ENCODE assay signal across 11 cellular contexts in the genomic region with DNA sequence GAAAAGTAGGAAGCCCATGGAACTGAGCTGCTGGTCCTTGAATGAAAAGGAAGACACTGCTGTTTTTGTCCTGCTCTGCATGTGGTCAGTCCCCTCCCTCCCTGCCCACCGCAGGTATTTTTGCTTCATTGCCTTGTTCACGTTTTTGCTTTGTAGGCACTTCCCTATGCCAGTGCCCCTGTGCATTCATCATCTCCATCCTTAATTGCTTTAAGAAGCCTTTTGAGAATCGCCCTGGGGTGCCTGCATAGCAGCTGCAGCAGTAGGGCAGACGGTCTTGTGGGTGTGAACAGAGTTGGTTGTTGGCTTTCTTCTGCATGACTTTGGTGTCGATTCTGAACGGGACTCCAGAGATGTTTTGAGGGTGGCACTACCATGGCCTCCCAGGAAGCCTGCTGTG.
DNase-seq lines count a peak whose midpoint lies in the region; ATAC-seq and TF ChIP-seq lines count a peak whose summit lies in the region.
"Had no signal": no experiment of that assay in that cellular context is flagged by ENCODE, and none has a peak within 500 bp of the region (broad histone marks: within the 10 kb centered on the region; RNA-seq: fewer than 3 reads in every experiment).

No MANE protein-coding gene starts in this region.

- H3K4me1 ChIP-seq in CD8-positive, alpha-beta T cell (ENCODE audit: insufficient read depth, low read length): peaks cover 11% of the 10 kb centered on the region
- peaks cover 54% of the 10 kb centered on the region for H3K4me1 ChIP-seq in Loucy (ENCODE audit: insufficient read depth, low read length, poor library complexity, severe bottlenecking)

- no peaks in the 10 kb centered on the region for H3K9me3 ChIP-seq in CD8-positive, alpha-beta T cell (ENCODE audit: low read length)
- no peaks in the 10 kb centered on the region for H3K9me3 ChIP-seq in Loucy (ENCODE audit: insufficient read depth, low read depth, low read length)

- H2AFZ ChIP-seq in Loucy (ENCODE audit: low read length): no peak overlapping the region

- H3K4me3 Mint-ChIP-seq in CD8-positive, alpha-beta T cell: no peak overlapping the region
- H3K4me3 Mint-ChIP-seq in activated naive CD8-positive, alpha-beta T cell treated with anti-CD3 and anti-CD28 coated beads for 36 hours: no peak overlapping the region
- peak overlapping the region; percentile 58 for H3K4me3 Mint-ChIP-seq in natural killer cell

- peak overlapping the region; percentile 62 for H3K27ac Mint-ChIP-seq in CD8-positive, alpha-beta T cell
- peak overlapping the region; percentile 93 for H3K27ac Mint-ChIP-seq in activated naive CD8-positive, alpha-beta T cell treated with anti-CD3 and anti-CD28 coated beads for 36 hours
- H3K27ac Mint-ChIP-seq in natural killer cell: peak overlapping the region; percentile 95 to 96

- peaks cover 23% of the 10 kb centered on the region for H3K4me1 Mint-ChIP-seq in CD8-positive, alpha-beta T cell (ENCODE audit: low read depth)
- peaks cover 53% of the 10 kb centered on the region for H3K4me1 Mint-ChIP-seq in activated naive CD8-positive, alpha-beta T cell treated with anti-CD3 and anti-CD28 coated beads for 36 hours
- H3K4me1 Mint-ChIP-seq in natural killer cell: peaks cover 24 to 31% of the 10 kb centered on the region in 2 donors

- H3K9ac ChIP-seq in Loucy (ENCODE audit: low read depth, low read length, poor library complexity, severe bottlenecking): peak overlapping the region; percentile 49

- peaks cover 5% of the 10 kb centered on the region for H3F3A ChIP-seq in Loucy (ENCODE audit: low read depth)

- no peaks in the 10 kb centered on the region for H4K20me1 ChIP-seq in Loucy (ENCODE audit: insufficient read depth, low read length, poor library complexity, severe bottlenecking)

- H3K27ac ChIP-seq in CD8-positive, alpha-beta T cell (ENCODE audit: low read depth, low read length): no peak overlapping the region
- H3K27ac ChIP-seq: epithelial cell of prostate had no signal

- CTCF ChIA-PET in CD8-positive, alpha-beta T cell (lab: Charles Lee): interaction anchor here (0.6 kb wide), 1 partner anchor 99 kb away, joined by 3 read pairs; no protein-coding TSS in a partner anchor

- H3K4me2 ChIP-seq in Loucy (ENCODE audit: low read depth, low read length, poor library complexity, severe bottlenecking): peak overlapping the region; percentile 55

- POLR2A ChIA-PET in CD8-positive, alpha-beta T cell (lab: Charles Lee): interaction anchor here (1.2 kb wide), 1 partner anchor 27 kb away, joined by 3 read pairs; no protein-coding TSS in a partner anchor

- intact Hi-C loops in CD8-positive, alpha-beta T cell (cut with DNase I, micrococcal nuclease): loop anchor here (2.0 to 10.0 kb wide), 4 partner anchors 75 to 298 kb away; partner anchors contain the start of genes CABLES1 (in 1 of the 2) and RBBP8 (in 1 of the 2)
- intact Hi-C loops in natural killer cell (cut with micrococcal nuclease): loop anchor here (1.0 to 10.0 kb wide), 5 partner anchors 26 to 782 kb away; partner anchors contain the start of gene TTC39C

- no peaks in the 10 kb centered on the region for H3K36me3 Mint-ChIP-seq in CD8-positive, alpha-beta T cell
- peaks cover 37% of the 10 kb centered on the region for H3K36me3 Mint-ChIP-seq in activated naive CD8-positive, alpha-beta T cell treated with anti-CD3 and anti-CD28 coated beads for 36 hours
- H3K36me3 Mint-ChIP-seq in natural killer cell: no peaks in the 10 kb centered on the region

- no peaks in the 10 kb centered on the region for H3K36me3 ChIP-seq in CD8-positive, alpha-beta T cell (ENCODE audit: insufficient read depth, low read length)
- H3K36me3 ChIP-seq in Loucy (ENCODE audit: insufficient read depth, low read length): peaks cover 15% of the 10 kb centered on the region; the same call in 1 of the 2 replicates

- no peaks in the 10 kb centered on the region for H3K79me2 ChIP-seq in Loucy (ENCODE audit: insufficient read depth, low read length)

- TF ChIP-seq CTCF in CD8-positive, alpha-beta T cell (IDR thresholded peaks at IDR 0.05): no peak
- TF ChIP-seq CTCF in Loucy (conservative IDR thresholded peaks at IDR 0.05; ENCODE audit: low read length) (no peak), natural killer cell (IDR thresholded peaks at IDR 0.05) (no peak)

- peak in 2 of 7 experiments; percentile 1 to 14 for DNase-seq in CD8-positive, alpha-beta T cell
- no peak for DNase-seq in activated naive CD8-positive, alpha-beta T cell treated with anti-CD3 and anti-CD28 coated beads for 36 hours
- DNase-seq in natural killer cell: peak; percentile 35
- DNase-seq in inferior parietal cortex (ENCODE audit: extremely low spot score): no peak
- DNase-seq in stimulated activated naive CD4-positive, alpha-beta T cell (lab: John Stamatoyannopoulos, UW): no peak
- DNase-seq in cerebellar nuclear complex (lab: John Stamatoyannopoulos, UW): no peak

- H3K27me3 ChIP-seq in CD8-positive, alpha-beta T cell (ENCODE audit: insufficient read depth, low read length): no peaks in the 10 kb centered on the region
- H3K27me3 ChIP-seq in Loucy (ENCODE audit: insufficient read depth, low read length, poor library complexity, severe bottlenecking): no peaks in the 10 kb centered on the region

- H3K4me3 ChIP-seq in CD8-positive, alpha-beta T cell (ENCODE audit: low read depth, low read length): no peak overlapping the region
- H3K4me3 ChIP-seq in Loucy (ENCODE audit: low read length, poor library complexity, severe bottlenecking): no peak overlapping the region

- no peak for ATAC-seq in CD8-positive, alpha-beta T cell
- ATAC-seq in natural killer cell (peak in 2 of 3 donors; percentile 6 to 14), GM19324 (IDR thresholded peaks at IDR 0.05; ENCODE audit: low FRiP score, unreplicated experiment) (no peak)
- ATAC-seq: HepG2 had no signal

- H3K9me3 Mint-ChIP-seq in CD8-positive, alpha-beta T cell: no peaks in the 10 kb centered on the region
- H3K9me3 Mint-ChIP-seq in activated naive CD8-positive, alpha-beta T cell treated with anti-CD3 and anti-CD28 coated beads for 36 hours: peaks cover 11% of the 10 kb centered on the region
- no peaks in the 10 kb centered on the region for H3K9me3 Mint-ChIP-seq in natural killer cell

- H3K9me2 ChIP-seq in Loucy (replicated peaks; ENCODE audit: low read depth, low read length): no peaks in the 10 kb centered on the region

- H3K27me3 Mint-ChIP-seq in CD8-positive, alpha-beta T cell (ENCODE audit: low read depth): no peaks in the 10 kb centered on the region
- H3K27me3 Mint-ChIP-seq in activated naive CD8-positive, alpha-beta T cell treated with anti-CD3 and anti-CD28 coated beads for 36 hours: no peaks in the 10 kb centered on the region
- no peaks in the 10 kb centered on the region for H3K27me3 Mint-ChIP-seq in natural killer cell (ENCODE audit: low read depth in 2 of 2)
- H3K27me3 Mint-ChIP-seq: stimulated activated naive CD8-positive, alpha-beta T cell treated with anti-CD3 and anti-CD28 coated beads, Interleukin-15, amount 100 ng/mL, for 72 hours had no signal

Comparison
In these comparisons a context has a peak if more than half of its experiments do, and no peak if none do; other contexts are left out.
1. ATAC-seq: peak in natural killer cell (2 of 3); none in CD8-positive, alpha-beta T cell (single experiment) and GM19324 (single experiment).
2. Peak in every context shown above with its lines, with median percentiles within 50 percentile points of each other: H3K27ac Mint-ChIP-seq.